Comparison of ENCODE assay signal across 9 cellular contexts in the genomic region with DNA sequence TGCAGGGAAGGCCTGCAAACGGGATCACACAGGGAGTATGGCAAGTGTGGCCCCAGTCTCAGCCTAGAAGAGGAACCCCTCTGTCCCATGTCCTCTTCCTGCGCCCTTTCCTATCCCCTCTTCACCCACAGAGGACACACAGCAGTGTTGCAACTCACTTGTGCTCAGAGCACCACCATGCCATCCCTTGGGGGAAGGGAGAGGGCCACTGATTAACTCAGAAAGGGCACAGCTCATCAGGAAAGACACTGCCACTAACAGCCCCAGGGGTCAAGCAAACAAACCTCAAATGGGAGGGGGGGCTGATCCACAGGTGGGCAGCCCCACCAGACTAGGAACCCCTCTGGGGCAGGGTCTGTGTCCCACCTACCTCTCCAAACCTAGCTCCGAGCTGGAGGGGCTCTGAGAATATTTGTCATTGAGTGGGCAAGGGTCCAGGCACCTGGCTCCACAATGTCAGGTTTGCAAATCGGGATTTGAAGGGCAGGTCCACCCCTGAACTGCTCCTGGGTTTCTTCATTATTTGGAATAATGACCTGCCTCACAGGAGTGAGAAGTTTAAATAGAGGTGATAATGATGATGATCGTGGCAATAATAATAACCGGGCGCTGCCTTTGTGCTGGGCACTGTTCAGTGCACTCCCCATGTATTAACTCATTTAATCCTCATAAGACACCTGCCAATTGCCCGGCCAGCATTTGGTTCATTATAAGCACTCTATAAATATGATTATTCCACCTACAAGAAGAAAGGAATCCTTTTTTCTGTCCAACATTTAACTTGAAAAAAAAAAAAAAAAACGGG. TPM values are rescaled to one million over a fixed set of nuclear protein-coding genes. Genes with fewer than 3 reads are reported as not detected.
A peak's percentile ranks its signal among the peaks of the same experiment; 100 is the strongest.
DNase-seq lines count a peak whose midpoint lies in the region; ATAC-seq, FAIRE-seq and TF ChIP-seq lines count a peak whose summit lies in the region.
"Had no signal": no experiment of that assay in that cellular context is flagged by ENCODE, and none has a peak within 500 bp of the region (broad histone marks: within the 10 kb centered on the region; RNA-seq: fewer than 3 reads in every experiment).

No MANE protein-coding gene starts in this region.

- H3K79me1 ChIP-seq in H1 (ENCODE audit: low read depth, low read length), result peaks cover 5% of the 10 kb centered on the region

- 63% methylated on average over 9 of the region's 9 CpGs; no CpG with 5 or more reads in 1 of the 2 experiments for WGBS in H1 (ENCODE audit: extremely low coverage in 1 of 2, insufficient coverage in 1 of 2, insufficient read length in 1 of 2, insufficient replicate concordance in 2 of 2, low coverage in 1 of 2, low lambda C conversion rate in 2 of 2, missing lambda C conversion rate in 1 of 2), 2 experiments

- no peak overlapping the region for H2BK15ac ChIP-seq in H1 (ENCODE audit: low read length)

- H3K4me2 ChIP-seq in H1 (ENCODE audit: insufficient read depth in 1 of 2, low read depth in 2 of 2, low read length in 2 of 2), result peak overlapping the region; percentile 84 to 85

- POLR2A ChIA-PET in CD4-positive, alpha-beta T cell (lab: Charles Lee), result interaction anchor here (2.4 to 3.7 kb wide), 2 partner anchors 54 to 173 kb away, joined by 24 to 30 read pairs; a partner anchor contains a TSS
- POLR2A ChIA-PET in H1 (lab: Charles Lee; ENCODE audit: partially characterized antibody), result interaction anchor here (1.4 to 1.9 kb wide), 2 partner anchors 10 to 12 kb away, joined by 3 to 11 read pairs; no protein-coding TSS in a partner anchor

- no peak overlapping the region for H2BK120ac ChIP-seq in H1 (replicated peaks; ENCODE audit: low read depth, low read length)

- TF ChIP-seq CTCF in CD4-positive, alpha-beta T cell (IDR thresholded peaks at IDR 0.05), result no peak
- no peak for TF ChIP-seq CTCF in NB4 (IDR thresholded peaks at IDR 0.05; ENCODE audit: low read depth, low read length)
- TF ChIP-seq CTCF in H1 (IDR thresholded peaks at IDR 0.05; ENCODE audit: control extremely low read depth in 1 of 3, insufficient read depth in 1 of 3, low read depth in 1 of 3, low read length in 3 of 3), result no peak

- H3K4ac ChIP-seq in H1 (replicated peaks; ENCODE audit: insufficient read length, low read depth, low read length), result no peak overlapping the region

- no peak for TF ChIP-seq RAD21 in H1 (IDR thresholded peaks at IDR 0.05 in 1 of 2, conservative IDR thresholded peaks at IDR 0.05 in 1 of 2; ENCODE audit: low read depth in 2 of 2, low read length in 2 of 2)

- no peaks in the 10 kb centered on the region for H3K27me3 Mint-ChIP-seq in CD4-positive, alpha-beta T cell

- no peak overlapping the region for H2BK12ac ChIP-seq in H1 (ENCODE audit: low read depth, low read length)

- no peak overlapping the region for H3K27ac ChIP-seq in CD4-positive, alpha-beta T cell (ENCODE audit: low read depth, low read length)
- H3K27ac ChIP-seq in H1 (ENCODE audit: low read depth, low read length), result no peak overlapping the region

- no peak overlapping the region; a peak in 3 of 7 replicates for H3K9ac ChIP-seq in H1 (replicated peaks in 1 of 4; ENCODE audit: extremely low read depth in 1 of 4, low read depth in 3 of 4, low read length in 3 of 4)

- peaks cover 16% of the 10 kb centered on the region for H3K36me3 Mint-ChIP-seq in CD4-positive, alpha-beta T cell (ENCODE audit: low read depth)

- no peak for ATAC-seq in CD4-positive, alpha-beta T cell (ENCODE audit: poor library complexity)
- ATAC-seq in HG02571 (IDR thresholded peaks at IDR 0.05; ENCODE audit: unreplicated experiment) (no peak), HG03159 (IDR thresholded peaks at IDR 0.05; ENCODE audit: unreplicated experiment) (no peak)

- no peaks in the 10 kb centered on the region for H3K9me3 Mint-ChIP-seq in CD4-positive, alpha-beta T cell

- H3K9me3 ChIP-seq in CD4-positive, alpha-beta T cell (ENCODE audit: control insufficient read depth, low read length), result no peaks in the 10 kb centered on the region
- H3K9me3 ChIP-seq in H1 (ENCODE audit: insufficient read depth in 2 of 2, low read depth in 1 of 2, low read length in 1 of 2) (no peaks in the 10 kb centered on the region), neuron (ENCODE audit: low read length) (no peaks in the 10 kb centered on the region)

- H2BK20ac ChIP-seq in H1 (ENCODE audit: low read length), result no peak overlapping the region

- H3K23ac ChIP-seq in H1 (ENCODE audit: insufficient read length), result no peak overlapping the region

- no peak overlapping the region for H2AK5ac ChIP-seq in H1 (ENCODE audit: low read depth, low read length)

- H3K4me1 Mint-ChIP-seq in CD4-positive, alpha-beta T cell (ENCODE audit: low read depth), result peaks cover 30% of the 10 kb centered on the region

- H4K8ac ChIP-seq in H1 (ENCODE audit: extremely low read depth, insufficient read depth, low read length), result no peak overlapping the region

- H4K91ac ChIP-seq in H1 (replicated peaks; ENCODE audit: insufficient read length, low read length), result no peak overlapping the region

- DNase-seq in CD4-positive, alpha-beta T cell, result no peak
- DNase-seq in NB4 (ENCODE audit: low read depth), result peak; percentile 34
- no peak for DNase-seq in H1 (ENCODE audit: low read depth in 1 of 2, low spot score in 2 of 2)
- DNase-seq in SIG-M5 (lab: John Stamatoyannopoulos, UW), result no peak
- no peak for DNase-seq in frontal cortex (ENCODE audit: low spot score in 2 of 2)
- DNase-seq: NCI-H446 had no signal

- no peak for TF ChIP-seq POLR2A in NB4 (IDR thresholded peaks at IDR 0.05; ENCODE audit: extremely low read depth, insufficient read length)
- TF ChIP-seq POLR2A in H1 (IDR thresholded peaks at IDR 0.05; ENCODE audit: control extremely low read depth in 1 of 2, low read depth in 2 of 2, low read length in 2 of 2), result no peak

- no peak overlapping the region for H4K5ac ChIP-seq in H1 (ENCODE audit: insufficient read length, low read depth, low read length)

- no peaks in the 10 kb centered on the region for H3K27me3 ChIP-seq in CD4-positive, alpha-beta T cell (ENCODE audit: control insufficient read depth, insufficient read depth, low read length)
- H3K27me3 ChIP-seq in H1 (replicated peaks in 1 of 4; ENCODE audit: control insufficient read depth in 3 of 4, extremely low read depth in 1 of 4, insufficient read depth in 3 of 4, low read length in 3 of 4), result peaks cover 0 to 3% (median 0%) of the 10 kb centered on the region in 4 experiments; a peak in 4 of 7 replicates
- no peaks in the 10 kb centered on the region for H3K27me3 ChIP-seq in neuron (ENCODE audit: insufficient read depth, low read length)

- no peak for TF ChIP-seq EP300 in H1 (IDR thresholded peaks at IDR 0.05; ENCODE audit: borderline replicate concordance in 1 of 2, low read depth in 2 of 2, low read length in 2 of 2)

- H4K20me1 ChIP-seq in H1 (replicated peaks in 1 of 2; ENCODE audit: control insufficient read depth in 1 of 2, insufficient read depth in 2 of 2, low read length in 2 of 2), result peaks cover 2 to 4% of the 10 kb centered on the region in 2 experiments

- intact Hi-C loops in CD4-positive, alpha-beta T cell (cut with DNase I, micrococcal nuclease), result loop anchor here (10.0 kb wide), 2 partner anchors 753 to 983 kb away; a partner anchor contains a TSS

- H2AFZ ChIP-seq in H1 (ENCODE audit: low read length) (no peak overlapping the region), neuron (ENCODE audit: low read depth, low read length) (peak overlapping the region; percentile 49)

- peaks cover 6% of the 10 kb centered on the region; the same call in 1 of the 2 replicates for H3K23me2 ChIP-seq in H1 (ENCODE audit: low read depth, low read length)

- H3K4me1 ChIP-seq in H1 (replicated peaks in 1 of 4; ENCODE audit: control insufficient read depth in 3 of 4, insufficient read depth in 4 of 4, low read length in 3 of 4) (peaks cover 0 to 3% (median 1%) of the 10 kb centered on the region in 4 experiments; a peak in 5 of 7 replicates), neuron (ENCODE audit: insufficient read depth, low read length) (peaks cover 8% of the 10 kb centered on the region)

- H3K4me3 Mint-ChIP-seq in CD4-positive, alpha-beta T cell, result peak overlapping the region; percentile 91

- no peaks in the 10 kb centered on the region for H3K79me2 ChIP-seq in H1 (ENCODE audit: control insufficient read depth in 1 of 2, insufficient read depth in 2 of 2, low read length in 2 of 2)

- CTCF ChIA-PET in CD4-positive, alpha-beta T cell (lab: Charles Lee), result interaction anchor here (1.0 to 4.3 kb wide), 3 partner anchors 12 to 71 kb away, joined by 3 to 27 read pairs (median 6); no protein-coding TSS in a partner anchor
- CTCF ChIA-PET in H1 (lab: Charles Lee; ENCODE audit: partially characterized antibody), result interaction anchor here (0.8 to 5.1 kb wide), 7 partner anchors 8 to 304 kb away, joined by 3 to 31 read pairs (median 3); no protein-coding TSS in a partner anchor

- peak overlapping the region; percentile 76 for H3K4me3 ChIP-seq in NB4 (ENCODE audit: low read depth, low read length)
- H3K4me3 ChIP-seq in H1 (ENCODE audit: extremely low read depth in 1 of 4, insufficient read depth in 2 of 4, low read depth in 3 of 4, low read length in 4 of 4), result peak overlapping the region; percentile 91 to 96 (median 93)
- peak overlapping the region; percentile 90 for H3K4me3 ChIP-seq in neuron (ENCODE audit: low read length)

- no peak overlapping the region for H3K18ac ChIP-seq in H1 (ENCODE audit: extremely low read depth, low read length)

- peak overlapping the region; percentile 96 for H3K27ac Mint-ChIP-seq in CD4-positive, alpha-beta T cell

- H3K56ac ChIP-seq in H1 (replicated peaks; ENCODE audit: insufficient read length, low read depth, low read length), result no peak overlapping the region

- H3K36me3 ChIP-seq in H1 (ENCODE audit: control insufficient read depth in 2 of 4, insufficient read depth in 4 of 4, low read length in 3 of 4), result no peaks in the 10 kb centered on the region
- H3K36me3 ChIP-seq in neuron (ENCODE audit: insufficient read depth, low read length), result no peaks in the 10 kb centered on the region

- FAIRE-seq in H1 (lab: Jason Lieb, UNC), result no peak
- no peak for FAIRE-seq in frontal cortex (lab: Jason Lieb, UNC)

- H3K14ac ChIP-seq in H1 (ENCODE audit: insufficient read length), result no peak overlapping the region

- no peak overlapping the region for H2BK5ac ChIP-seq in H1 (ENCODE audit: low read depth, low read length)

RNA-seq across cellular contexts. Expression of a gene that starts 1.0 kb away (rescaled TPM):
- under 1 TPM; 0.61 to 0.71 TPM for total RNA-seq in CD4-positive, alpha-beta T cell
- 29.4 and 30.3 TPM in 2 replicates for total RNA-seq in H1 (2021; fragmentation: NEBNext Ultra II Directional; extraction: Animal tissue kit (Norgen Biotek cat#: 25700))
- polyA plus RNA-seq in H1 (2011; rRNA removed), result 35.9 and 57.4 TPM in 2 replicates
- polyA plus RNA-seq in H1 (2011; cell fraction: cytosol; rRNA removed), result 61.4 TPM
- polyA plus RNA-seq in H1 (2011; cell fraction: nucleus; rRNA removed), result 95.8 TPM
- 25.3 to 32.9 TPM (median 31.9 TPM) in 4 replicates for polyA plus RNA-seq in H1 (2012, experiment 1 of 2)
- polyA plus RNA-seq in H1 (2012, experiment 2 of 2), result 35.0 TPM
- 18.9 TPM for polyA plus RNA-seq in H1 (2013, experiment 1 of 2)
- polyA plus RNA-seq in H1 (2013, experiment 2 of 2), result 16.0 TPM
- polyA minus RNA-seq in H1 (2011; rRNA and poly(A)+ RNA removed), result 20.3 and 22.0 TPM in 2 replicates
- polyA minus RNA-seq in H1 (2011; cell fraction: cytosol; rRNA and poly(A)+ RNA removed), result 21.8 TPM
- 21.5 TPM for polyA minus RNA-seq in H1 (2011; cell fraction: nucleus; rRNA and poly(A)+ RNA removed)
- total RNA-seq in frontal cortex, result 4.5 TPM

RNA-seq across cellular contexts. Expression of a gene that starts 41.9 kb away (rescaled TPM):
- total RNA-seq in CD4-positive, alpha-beta T cell, result not detected
- total RNA-seq in H1 (2021; fragmentation: NEBNext Ultra II Directional; extraction: Animal tissue kit (Norgen Biotek cat#: 25700)), result not detected in 2 replicates
- polyA plus RNA-seq in H1 (2011; rRNA removed), result not detected in 2 replicates
- not detected for polyA plus RNA-seq in H1 (2011; cell fraction: cytosol; rRNA removed)
- not detected for polyA plus RNA-seq in H1 (2011; cell fraction: nucleus; rRNA removed)
- polyA plus RNA-seq in H1 (2012, experiment 1 of 2), result not detected in 4 replicates
- not detected for polyA plus RNA-seq in H1 (2012, experiment 2 of 2)
- not detected for polyA plus RNA-seq in H1 (2013, experiment 1 of 2)
- polyA plus RNA-seq in H1 (2013, experiment 2 of 2), result not detected
- not detected in 2 replicates for polyA minus RNA-seq in H1 (2011; rRNA and poly(A)+ RNA removed)
- polyA minus RNA-seq in H1 (2011; cell fraction: cytosol; rRNA and poly(A)+ RNA removed), result not detected
- polyA minus RNA-seq in H1 (2011; cell fraction: nucleus; rRNA and poly(A)+ RNA removed), result not detected
- not detected for total RNA-seq in frontal cortex

RNA-seq across cellular contexts. Expression of a gene that starts 55.1 kb away (rescaled TPM):
- total RNA-seq in CD4-positive, alpha-beta T cell, result 100 to 1,000 TPM; 106 to 112 TPM
- 8.7 and 10.4 TPM in 2 replicates for total RNA-seq in H1 (2021; fragmentation: NEBNext Ultra II Directional; extraction: Animal tissue kit (Norgen Biotek cat#: 25700))
- 6.6 and 13.7 TPM in 2 replicates for polyA plus RNA-seq in H1 (2011; rRNA removed)
- polyA plus RNA-seq in H1 (2011; cell fraction: cytosol; rRNA removed), result 5.2 TPM
- 8.2 TPM for polyA plus RNA-seq in H1 (2011; cell fraction: nucleus; rRNA removed)
- polyA plus RNA-seq in H1 (2012, experiment 1 of 2), result 4.2 to 6.0 TPM (median 5.4 TPM) in 4 replicates
- 5.2 TPM for polyA plus RNA-seq in H1 (2012, experiment 2 of 2)
- 3.5 TPM for polyA plus RNA-seq in H1 (2013, experiment 1 of 2)
- 3.6 TPM for polyA plus RNA-seq in H1 (2013, experiment 2 of 2)
- 4.0 and 4.8 TPM in 2 replicates for polyA minus RNA-seq in H1 (2011; rRNA and poly(A)+ RNA removed)
- polyA minus RNA-seq in H1 (2011; cell fraction: cytosol; rRNA and poly(A)+ RNA removed), result 4.8 TPM
- 2.6 TPM for polyA minus RNA-seq in H1 (2011; cell fraction: nucleus; rRNA and poly(A)+ RNA removed)
- 7.7 TPM for total RNA-seq in frontal cortex
